22 cellular contexts compared by ENCODE assay signal in genomic region chr21:45049725-45050359, GRCh38. TPM values are rescaled to one million over a fixed set of nuclear protein-coding genes. Genes with fewer than 3 reads are reported as not detected.
DNase-seq lines count a peak whose midpoint lies in the region; ATAC-seq and TF ChIP-seq lines count a peak whose summit lies in the region.
"Had no signal": no experiment of that assay in that cellular context is flagged by ENCODE, and none has a peak within 500 bp of the region (broad histone marks: within the 10 kb centered on the region; RNA-seq: fewer than 3 reads in every experiment).

No MANE protein-coding gene starts in this region.

- H3K27ac ChIP-seq in urinary bladder (ENCODE audit: low read depth) = peak overlapping the region; percentile 6
- H3K27ac ChIP-seq: spleen had no signal

- intact Hi-C loops in activated naive CD4-positive, alpha-beta T cell treated with anti-CD3 and anti-CD28 coated beads for 36 hours (cut with micrococcal nuclease) = no loop called here

- H3K4me3 ChIP-seq in urinary bladder (ENCODE audit: low read depth, low read length) = no peak overlapping the region
- H3K4me3 ChIP-seq: Peyer's patch, spleen had no signal

- DNase-seq in activated naive CD4-positive, alpha-beta T cell treated with anti-CD3 and anti-CD28 coated beads for 36 hours = no peak
- peak; percentile 33 for DNase-seq in fibroblast of gingiva (ENCODE audit: low read depth)
- no peak for DNase-seq in osteocyte (ENCODE audit: extremely low spot score, unreplicated experiment)
- DNase-seq in GM19240 (ENCODE audit: insufficient read length, low spot score) = no peak
- no peak for DNase-seq in NCI-H128 (lab: John Stamatoyannopoulos, UW; ENCODE audit: unreplicated experiment)
- DNase-seq: activated B cell treated with CpG ODN at 0.5 μM for 24 hours; activated naive CD4-positive, alpha-beta T cell treated with Interleukin-2 at 50 U/mL for 16 hours; CD4-positive, alpha-beta T cell; effector memory CD4-positive, alpha-beta T cell; foreskin melanocyte; HFFc6; NCI-H187; NCI-H510A treated with DMSO at 0.1 percent for 48 hours; nucleus accumbens; Peyer's patch; spleen; stimulated activated naive CD8-positive, alpha-beta T cell treated with anti-CD3 and anti-CD28 coated beads, Interleukin-15, amount 100 ng/mL, for 72 hours; T-cell had no signal

- no peak overlapping the region for H3K4me3 Mint-ChIP-seq in activated naive CD4-positive, alpha-beta T cell treated with anti-CD3 and anti-CD28 coated beads, Interleukin-2, amount 50 U/mL, for 24 hours
- no peak overlapping the region for H3K4me3 Mint-ChIP-seq in activated naive CD4-positive, alpha-beta T cell treated with anti-CD3 and anti-CD28 coated beads for 36 hours
- no peak overlapping the region for H3K4me3 Mint-ChIP-seq in osteocyte (ENCODE audit: unreplicated experiment)
- H3K4me3 Mint-ChIP-seq: activated B cell treated with CpG ODN at 0.5 μM for 24 hours; CD4-positive, alpha-beta T cell; HFFc6; memory B cell; stimulated activated naive CD8-positive, alpha-beta T cell treated with anti-CD3 and anti-CD28 coated beads, Interleukin-15, amount 100 ng/mL, for 72 hours; T-cell had no signal

- peaks cover 7% of the 10 kb centered on the region for H3K9me3 Mint-ChIP-seq in activated naive CD4-positive, alpha-beta T cell treated with anti-CD3 and anti-CD28 coated beads, Interleukin-2, amount 50 U/mL, for 24 hours
- H3K9me3 Mint-ChIP-seq in activated naive CD4-positive, alpha-beta T cell treated with anti-CD3 and anti-CD28 coated beads for 36 hours = peaks cover 15% of the 10 kb centered on the region
- H3K9me3 Mint-ChIP-seq in osteocyte (ENCODE audit: unreplicated experiment) = peaks cover 6% of the 10 kb centered on the region
- H3K9me3 Mint-ChIP-seq: CD4-positive, alpha-beta T cell had no signal

- no peaks in the 10 kb centered on the region for H3K36me3 ChIP-seq in urinary bladder (ENCODE audit: insufficient read depth)
- H3K36me3 ChIP-seq: Peyer's patch, spleen had no signal

- H3K36me3 Mint-ChIP-seq in activated naive CD4-positive, alpha-beta T cell treated with anti-CD3 and anti-CD28 coated beads, Interleukin-2, amount 50 U/mL, for 24 hours = no peaks in the 10 kb centered on the region
- H3K36me3 Mint-ChIP-seq in activated naive CD4-positive, alpha-beta T cell treated with anti-CD3 and anti-CD28 coated beads for 36 hours (ENCODE audit: low read depth) = no peaks in the 10 kb centered on the region
- H3K36me3 Mint-ChIP-seq in osteocyte (ENCODE audit: unreplicated experiment) = peaks cover 3% of the 10 kb centered on the region
- H3K36me3 Mint-ChIP-seq: memory B cell, T-cell had no signal

- WGBS in urinary bladder = 44% methylated on average over 14 of the region's 14 CpGs

- H3K4me1 ChIP-seq in urinary bladder (ENCODE audit: insufficient read depth) = no peaks in the 10 kb centered on the region
- H3K4me1 ChIP-seq: Peyer's patch had no signal

- H3K27ac Mint-ChIP-seq in activated naive CD4-positive, alpha-beta T cell treated with anti-CD3 and anti-CD28 coated beads, Interleukin-2, amount 50 U/mL, for 24 hours = peak overlapping the region; percentile 63
- H3K27ac Mint-ChIP-seq in activated naive CD4-positive, alpha-beta T cell treated with anti-CD3 and anti-CD28 coated beads for 36 hours = no peak overlapping the region
- peak overlapping the region; percentile 94 for H3K27ac Mint-ChIP-seq in osteocyte (ENCODE audit: unreplicated experiment)
- H3K27ac Mint-ChIP-seq: activated B cell treated with CpG ODN at 0.5 μM for 24 hours; CD4-positive, alpha-beta T cell; memory B cell; stimulated activated naive CD8-positive, alpha-beta T cell treated with anti-CD3 and anti-CD28 coated beads, Interleukin-15, amount 100 ng/mL, for 72 hours; T-cell had no signal

- peaks cover 2% of the 10 kb centered on the region for H3K27me3 Mint-ChIP-seq in activated naive CD4-positive, alpha-beta T cell treated with anti-CD3 and anti-CD28 coated beads, Interleukin-2, amount 50 U/mL, for 24 hours
- peaks cover 10% of the 10 kb centered on the region for H3K27me3 Mint-ChIP-seq in activated naive CD4-positive, alpha-beta T cell treated with anti-CD3 and anti-CD28 coated beads for 36 hours (ENCODE audit: low read depth)
- H3K27me3 Mint-ChIP-seq in osteocyte (ENCODE audit: unreplicated experiment) = no peaks in the 10 kb centered on the region

- CTCF ChIA-PET in activated naive CD4-positive, alpha-beta T cell treated with anti-CD3 and anti-CD28 coated beads for 36 hours (lab: Charles Lee) = interaction anchor here (1.6 kb wide), 1 partner anchor 88 kb away, joined by 6 read pairs; no protein-coding TSS in a partner anchor

- ATAC-seq in HG02759 (IDR thresholded peaks at IDR 0.05; ENCODE audit: unreplicated experiment) = no peak
- ATAC-seq: stimulated activated naive CD8-positive, alpha-beta T cell treated with anti-CD3 and anti-CD28 coated beads, Interleukin-15, amount 100 ng/mL, for 72 hours; T-cell had no signal

- no peak for TF ChIP-seq CTCF in osteocyte (IDR thresholded peaks at IDR 0.05)

- H3K4me1 Mint-ChIP-seq in activated naive CD4-positive, alpha-beta T cell treated with anti-CD3 and anti-CD28 coated beads, Interleukin-2, amount 50 U/mL, for 24 hours = no peaks in the 10 kb centered on the region
- no peaks in the 10 kb centered on the region for H3K4me1 Mint-ChIP-seq in activated naive CD4-positive, alpha-beta T cell treated with anti-CD3 and anti-CD28 coated beads for 36 hours (ENCODE audit: low read depth)
- H3K4me1 Mint-ChIP-seq in osteocyte (ENCODE audit: unreplicated experiment) = peaks cover 62% of the 10 kb centered on the region
- H3K4me1 Mint-ChIP-seq: activated B cell treated with CpG ODN at 0.5 μM for 24 hours; memory B cell; stimulated activated naive CD8-positive, alpha-beta T cell treated with anti-CD3 and anti-CD28 coated beads, Interleukin-15, amount 100 ng/mL, for 72 hours; T-cell had no signal

RNA-seq across cellular contexts. Expression of gene ADARB1, which starts 24.5 kb away (rescaled TPM):
- 10 to 100 TPM; 30.1 to 33.3 TPM for total RNA-seq in activated naive CD4-positive, alpha-beta T cell treated with anti-CD3 and anti-CD28 coated beads for 36 hours
- total RNA-seq in osteocyte (126 and 130 TPM in 2 replicates), urinary bladder (35.3 TPM)
- polyA plus RNA-seq in urinary bladder = 79.8 TPM
